1 cellular context compared by ENCODE assay signal in genomic region chr10:33005322-33006282, GRCh38.
TF ChIP-seq lines count a peak whose summit lies in the region.

No MANE protein-coding gene starts in this region.

TF ChIP-seq in IMR-90, 13 proteins besides CTCF, POLR2A, EP300 and RAD21 (continued from another document):
- TF ChIP-seq ELK1 (IDR thresholded peaks at IDR 0.05; ENCODE audit: borderline replicate concordance, low read depth, low read length) (no peak), MAZ (IDR thresholded peaks at IDR 0.05; ENCODE audit: borderline replicate concordance, low read depth, low read length) (peak; percentile 89), RCOR1 (IDR thresholded peaks at IDR 0.05; ENCODE audit: insufficient replicate concordance, low read length) (no peak)
TF ChIP-seq in IMR-90: peak in this region for 8.
